9 cellular contexts compared by ENCODE assay signal in genomic region chr4:8010618-8011017, GRCh38.
A peak's percentile ranks its signal among the peaks of the same experiment; 100 is the strongest.
DNase-seq lines count a peak whose midpoint lies in the region; ATAC-seq, FAIRE-seq and TF ChIP-seq lines count a peak whose summit lies in the region.
"Had no signal": no experiment of that assay in that cellular context is flagged by ENCODE, and none has a peak within 500 bp of the region (broad histone marks: within the 10 kb centered on the region; RNA-seq: fewer than 3 reads in every experiment).

No MANE protein-coding gene starts in this region.

- H3K9ac ChIP-seq in endocrine pancreas (ENCODE audit: control insufficient read depth, insufficient read depth, low read length), result no peak overlapping the region

- DNase-seq in G401 (ENCODE audit: low spot score), result peak; percentile 13
- peak; percentile 67 for DNase-seq in NCI-H446 treated with DMSO at 0.1 percent for 48 hours (lab: John Stamatoyannopoulos, UW)
- peak; percentile 30 to 83 (median 54) for DNase-seq in pancreas
- no peak for DNase-seq in ACHN
- no peak for DNase-seq in GDM1 (lab: John Stamatoyannopoulos, UW)
- no peak for DNase-seq in T-helper 2 cell
- DNase-seq: T-helper 17 cell had no signal

- no peaks in the 10 kb centered on the region for H3K27me3 ChIP-seq in endocrine pancreas (ENCODE audit: control insufficient read depth, insufficient read depth, low read length)
- H3K27me3 ChIP-seq in pancreas, result no peaks in the 10 kb centered on the region

- H3K4me1 ChIP-seq in endocrine pancreas (ENCODE audit: control insufficient read depth, insufficient read depth, low read length) (peaks cover 6% of the 10 kb centered on the region), pancreas (peaks cover 0 to 5% (median 0%) of the 10 kb centered on the region in 3 donors)

- no peak for TF ChIP-seq CTCF in pancreas (IDR thresholded peaks at IDR 0.05)

- in situ Hi-C loops in G401 (cut with HindIII; ENCODE audit: low sequenced_read_pairs) (no loop called here), ACHN (cut with HindIII; ENCODE audit: low pct_ligation_motif_present, low pct_unique_long_range_greater_than_20kb, low sequenced_read_pairs) (no loop called here)

- peak; percentile 46 to 86 (median 76) for ATAC-seq in pancreas
- ATAC-seq in HG02885 (IDR thresholded peaks at IDR 0.05; ENCODE audit: poor library complexity, unreplicated experiment), result no peak
- ATAC-seq: T-helper 17 cell had no signal

- 42 to 56% methylated on average over 12 of the region's 12 CpGs for whole genome bisulfite sequencing in pancreas, 2 donors

- intact Hi-C loops in pancreas (cut with DNase I), result no loop called here

- no peak for FAIRE-seq in pancreas (lab: Jason Lieb, UNC)

- H3K27ac ChIP-seq in pancreas, result no peak overlapping the region

- H3K4me3 ChIP-seq in endocrine pancreas (ENCODE audit: control insufficient read depth, insufficient read depth, low read length), result peak overlapping the region; percentile 26
- no peak overlapping the region for H3K4me3 ChIP-seq in pancreas

- H3K9me3 ChIP-seq in endocrine pancreas (ENCODE audit: control insufficient read depth, low read length) (no peaks in the 10 kb centered on the region), pancreas (no peaks in the 10 kb centered on the region)

- H3K36me3 ChIP-seq in endocrine pancreas (ENCODE audit: control insufficient read depth, insufficient read depth, low read length) (no peaks in the 10 kb centered on the region), pancreas (no peaks in the 10 kb centered on the region)

Comparison
In these comparisons a context has a peak if more than half of its experiments do, and no peak if none do; other contexts are left out.
1. DNase-seq: peak in G401 (single experiment), NCI-H446 treated with DMSO at 0.1 percent for 48 hours (single experiment) and pancreas (6 of 6); none in ACHN (single experiment), GDM1 (single experiment) and T-helper 2 cell (0 of 5).